ENCODE assay signal across 1 cellular context in the genomic region with DNA sequence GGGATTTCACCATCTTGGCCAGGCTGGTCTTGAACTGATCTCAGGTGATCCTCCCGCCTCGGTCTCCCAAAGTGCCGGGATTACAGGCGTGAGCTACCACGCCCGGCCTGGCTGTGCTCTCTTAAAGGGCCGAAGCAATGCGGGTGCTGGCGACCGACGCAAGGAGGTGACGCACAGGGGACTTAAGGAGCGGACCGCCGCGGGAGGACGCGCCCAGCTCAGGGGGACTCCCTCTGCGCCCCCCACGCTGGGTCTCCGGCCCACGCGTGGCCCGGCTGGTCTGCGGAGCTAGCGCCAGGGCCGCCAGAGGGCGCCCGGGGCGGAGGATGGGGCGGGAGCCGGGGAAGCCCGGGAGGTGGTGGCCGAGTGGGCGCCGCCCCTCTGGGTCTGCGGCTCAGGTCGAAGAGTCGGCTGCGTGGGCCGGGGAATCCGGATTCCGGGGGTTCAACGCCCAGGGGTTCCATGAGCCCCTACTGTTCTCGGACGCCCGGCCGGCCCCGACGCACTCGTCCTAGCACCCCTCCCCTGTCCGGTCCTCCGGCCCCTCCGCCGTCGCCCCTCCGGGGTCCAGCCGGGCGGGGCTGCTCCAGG.
TF ChIP-seq lines count a peak whose summit lies in the region.

No MANE protein-coding gene starts in this region.

TF ChIP-seq in HepG2, 621 proteins besides CTCF, POLR2A, EP300 and RAD21 (continued from another document):
- TF ChIP-seq, protein P1, sequence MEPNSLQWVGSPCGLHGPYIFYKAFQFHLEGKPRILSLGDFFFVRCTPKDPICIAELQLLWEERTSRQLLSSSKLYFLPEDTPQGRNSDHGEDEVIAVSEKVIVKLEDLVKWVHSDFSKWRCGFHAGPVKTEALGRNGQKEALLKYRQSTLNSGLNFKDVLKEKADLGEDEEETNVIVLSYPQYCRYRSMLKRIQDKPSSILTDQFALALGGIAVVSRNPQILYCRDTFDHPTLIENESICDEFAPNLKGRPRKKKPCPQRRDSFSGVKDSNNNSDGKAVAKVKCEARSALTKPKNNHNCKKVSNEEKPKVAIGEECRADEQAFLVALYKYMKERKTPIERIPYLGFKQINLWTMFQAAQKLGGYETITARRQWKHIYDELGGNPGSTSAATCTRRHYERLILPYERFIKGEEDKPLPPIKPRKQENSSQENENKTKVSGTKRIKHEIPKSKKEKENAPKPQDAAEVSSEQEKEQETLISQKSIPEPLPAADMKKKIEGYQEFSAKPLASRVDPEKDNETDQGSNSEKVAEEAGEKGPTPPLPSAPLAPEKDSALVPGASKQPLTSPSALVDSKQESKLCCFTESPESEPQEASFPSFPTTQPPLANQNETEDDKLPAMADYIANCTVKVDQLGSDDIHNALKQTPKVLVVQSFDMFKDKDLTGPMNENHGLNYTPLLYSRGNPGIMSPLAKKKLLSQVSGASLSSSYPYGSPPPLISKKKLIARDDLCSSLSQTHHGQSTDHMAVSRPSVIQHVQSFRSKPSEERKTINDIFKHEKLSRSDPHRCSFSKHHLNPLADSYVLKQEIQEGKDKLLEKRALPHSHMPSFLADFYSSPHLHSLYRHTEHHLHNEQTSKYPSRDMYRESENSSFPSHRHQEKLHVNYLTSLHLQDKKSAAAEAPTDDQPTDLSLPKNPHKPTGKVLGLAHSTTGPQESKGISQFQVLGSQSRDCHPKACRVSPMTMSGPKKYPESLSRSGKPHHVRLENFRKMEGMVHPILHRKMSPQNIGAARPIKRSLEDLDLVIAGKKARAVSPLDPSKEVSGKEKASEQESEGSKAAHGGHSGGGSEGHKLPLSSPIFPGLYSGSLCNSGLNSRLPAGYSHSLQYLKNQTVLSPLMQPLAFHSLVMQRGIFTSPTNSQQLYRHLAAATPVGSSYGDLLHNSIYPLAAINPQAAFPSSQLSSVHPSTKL (CRISPR knock-in tag; IDR thresholded peaks at IDR 0.05): peak; percentile 57; the same call in 1 of the 2 replicates
- peak; percentile 56; the same call in 1 of the 2 replicates for TF ChIP-seq SPEN (CRISPR knock-in tag; IDR thresholded peaks at IDR 0.05; ENCODE audit: low read depth)
- TF ChIP-seq, protein P2, sequence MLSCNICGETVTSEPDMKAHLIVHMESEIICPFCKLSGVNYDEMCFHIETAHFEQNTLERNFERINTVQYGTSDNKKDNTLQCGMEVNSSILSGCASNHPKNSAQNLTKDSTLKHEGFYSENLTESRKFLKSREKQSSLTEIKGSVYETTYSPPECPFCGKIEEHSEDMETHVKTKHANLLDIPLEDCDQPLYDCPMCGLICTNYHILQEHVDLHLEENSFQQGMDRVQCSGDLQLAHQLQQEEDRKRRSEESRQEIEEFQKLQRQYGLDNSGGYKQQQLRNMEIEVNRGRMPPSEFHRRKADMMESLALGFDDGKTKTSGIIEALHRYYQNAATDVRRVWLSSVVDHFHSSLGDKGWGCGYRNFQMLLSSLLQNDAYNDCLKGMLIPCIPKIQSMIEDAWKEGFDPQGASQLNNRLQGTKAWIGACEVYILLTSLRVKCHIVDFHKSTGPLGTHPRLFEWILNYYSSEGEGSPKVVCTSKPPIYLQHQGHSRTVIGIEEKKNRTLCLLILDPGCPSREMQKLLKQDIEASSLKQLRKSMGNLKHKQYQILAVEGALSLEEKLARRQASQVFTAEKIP (CRISPR knock-in tag; IDR thresholded peaks at IDR 0.05; ENCODE audit: borderline replicate concordance): no peak
- TF ChIP-seq, protein P3, sequence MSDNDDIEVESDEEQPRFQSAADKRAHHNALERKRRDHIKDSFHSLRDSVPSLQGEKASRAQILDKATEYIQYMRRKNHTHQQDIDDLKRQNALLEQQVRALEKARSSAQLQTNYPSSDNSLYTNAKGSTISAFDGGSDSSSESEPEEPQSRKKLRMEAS (IDR thresholded peaks at IDR 0.05): peak; percentile 58
- 0 out of 2 replicates have a peak, but pooled peaks have one; percentile 17 for TF ChIP-seq ZMYM4 (CRISPR knock-in tag; IDR thresholded peaks at IDR 0.05)
- no peak for TF ChIP-seq MYNN (CRISPR knock-in tag; IDR thresholded peaks at IDR 0.05; ENCODE audit: low read depth)
- TF ChIP-seq, protein P4, sequence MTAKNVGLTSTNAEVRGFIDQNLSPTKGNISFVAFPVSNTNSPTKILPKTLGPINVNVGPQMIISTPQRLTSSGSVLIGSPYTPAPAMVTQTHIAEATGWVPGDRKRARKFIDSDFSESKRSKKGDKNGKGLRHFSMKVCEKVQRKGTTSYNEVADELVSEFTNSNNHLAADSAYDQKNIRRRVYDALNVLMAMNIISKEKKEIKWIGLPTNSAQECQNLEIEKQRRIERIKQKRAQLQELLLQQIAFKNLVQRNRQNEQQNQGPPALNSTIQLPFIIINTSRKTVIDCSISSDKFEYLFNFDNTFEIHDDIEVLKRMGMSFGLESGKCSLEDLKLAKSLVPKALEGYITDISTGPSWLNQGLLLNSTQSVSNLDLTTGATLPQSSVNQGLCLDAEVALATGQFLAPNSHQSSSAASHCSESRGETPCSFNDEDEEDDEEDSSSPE (CRISPR knock-in tag; IDR thresholded peaks at IDR 0.05): peak; percentile 43; the same call in 1 of the 2 replicates
- TF ChIP-seq SRF (IDR thresholded peaks at IDR 0.05; ENCODE audit: low read depth, low read length): no peak
- TF ChIP-seq ZNF766 (CRISPR knock-in tag; IDR thresholded peaks at IDR 0.05; ENCODE audit: borderline replicate concordance): 0 out of 2 replicates have a peak, but pooled peaks have one; percentile 44
- TF ChIP-seq, protein P5, sequence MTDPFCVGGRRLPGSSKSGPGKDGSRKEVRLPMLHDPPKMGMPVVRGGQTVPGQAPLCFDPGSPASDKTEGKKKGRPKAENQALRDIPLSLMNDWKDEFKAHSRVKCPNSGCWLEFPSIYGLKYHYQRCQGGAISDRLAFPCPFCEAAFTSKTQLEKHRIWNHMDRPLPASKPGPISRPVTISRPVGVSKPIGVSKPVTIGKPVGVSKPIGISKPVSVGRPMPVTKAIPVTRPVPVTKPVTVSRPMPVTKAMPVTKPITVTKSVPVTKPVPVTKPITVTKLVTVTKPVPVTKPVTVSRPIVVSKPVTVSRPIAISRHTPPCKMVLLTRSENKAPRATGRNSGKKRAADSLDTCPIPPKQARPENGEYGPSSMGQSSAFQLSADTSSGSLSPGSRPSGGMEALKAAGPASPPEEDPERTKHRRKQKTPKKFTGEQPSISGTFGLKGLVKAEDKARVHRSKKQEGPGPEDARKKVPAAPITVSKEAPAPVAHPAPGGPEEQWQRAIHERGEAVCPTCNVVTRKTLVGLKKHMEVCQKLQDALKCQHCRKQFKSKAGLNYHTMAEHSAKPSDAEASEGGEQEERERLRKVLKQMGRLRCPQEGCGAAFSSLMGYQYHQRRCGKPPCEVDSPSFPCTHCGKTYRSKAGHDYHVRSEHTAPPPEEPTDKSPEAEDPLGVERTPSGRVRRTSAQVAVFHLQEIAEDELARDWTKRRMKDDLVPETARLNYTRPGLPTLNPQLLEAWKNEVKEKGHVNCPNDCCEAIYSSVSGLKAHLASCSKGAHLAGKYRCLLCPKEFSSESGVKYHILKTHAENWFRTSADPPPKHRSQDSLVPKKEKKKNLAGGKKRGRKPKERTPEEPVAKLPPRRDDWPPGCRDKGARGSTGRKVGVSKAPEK (CRISPR knock-in tag; IDR thresholded peaks at IDR 0.05; ENCODE audit: borderline replicate concordance): peak; percentile 73; the same call in 1 of the 2 replicates
- 0 out of 2 replicates have a peak, but pooled peaks have one; percentile 30 for TF ChIP-seq KLF15 (CRISPR knock-in tag; IDR thresholded peaks at IDR 0.05; ENCODE audit: borderline replicate concordance)
- TF ChIP-seq ZNF816 (CRISPR knock-in tag; IDR thresholded peaks at IDR 0.05; ENCODE audit: borderline replicate concordance): no peak
- no peak for TF ChIP-seq SMAD3 (CRISPR knock-in tag; IDR thresholded peaks at IDR 0.05)
- TF ChIP-seq DMAP1 (CRISPR knock-in tag; IDR thresholded peaks at IDR 0.05): no peak
- no peak for TF ChIP-seq MXD4 (CRISPR knock-in tag; IDR thresholded peaks at IDR 0.05)
- TF ChIP-seq FOXO1 (CRISPR knock-in tag; IDR thresholded peaks at IDR 0.05): 0 out of 2 replicates have a peak, but pooled peaks have one; percentile 17
- peak; percentile 84 for TF ChIP-seq ZBTB7A (CRISPR knock-in tag; IDR thresholded peaks at IDR 0.05)
- no peak for TF ChIP-seq NFATC3 (CRISPR knock-in tag; IDR thresholded peaks at IDR 0.05)
- TF ChIP-seq, protein P6, sequence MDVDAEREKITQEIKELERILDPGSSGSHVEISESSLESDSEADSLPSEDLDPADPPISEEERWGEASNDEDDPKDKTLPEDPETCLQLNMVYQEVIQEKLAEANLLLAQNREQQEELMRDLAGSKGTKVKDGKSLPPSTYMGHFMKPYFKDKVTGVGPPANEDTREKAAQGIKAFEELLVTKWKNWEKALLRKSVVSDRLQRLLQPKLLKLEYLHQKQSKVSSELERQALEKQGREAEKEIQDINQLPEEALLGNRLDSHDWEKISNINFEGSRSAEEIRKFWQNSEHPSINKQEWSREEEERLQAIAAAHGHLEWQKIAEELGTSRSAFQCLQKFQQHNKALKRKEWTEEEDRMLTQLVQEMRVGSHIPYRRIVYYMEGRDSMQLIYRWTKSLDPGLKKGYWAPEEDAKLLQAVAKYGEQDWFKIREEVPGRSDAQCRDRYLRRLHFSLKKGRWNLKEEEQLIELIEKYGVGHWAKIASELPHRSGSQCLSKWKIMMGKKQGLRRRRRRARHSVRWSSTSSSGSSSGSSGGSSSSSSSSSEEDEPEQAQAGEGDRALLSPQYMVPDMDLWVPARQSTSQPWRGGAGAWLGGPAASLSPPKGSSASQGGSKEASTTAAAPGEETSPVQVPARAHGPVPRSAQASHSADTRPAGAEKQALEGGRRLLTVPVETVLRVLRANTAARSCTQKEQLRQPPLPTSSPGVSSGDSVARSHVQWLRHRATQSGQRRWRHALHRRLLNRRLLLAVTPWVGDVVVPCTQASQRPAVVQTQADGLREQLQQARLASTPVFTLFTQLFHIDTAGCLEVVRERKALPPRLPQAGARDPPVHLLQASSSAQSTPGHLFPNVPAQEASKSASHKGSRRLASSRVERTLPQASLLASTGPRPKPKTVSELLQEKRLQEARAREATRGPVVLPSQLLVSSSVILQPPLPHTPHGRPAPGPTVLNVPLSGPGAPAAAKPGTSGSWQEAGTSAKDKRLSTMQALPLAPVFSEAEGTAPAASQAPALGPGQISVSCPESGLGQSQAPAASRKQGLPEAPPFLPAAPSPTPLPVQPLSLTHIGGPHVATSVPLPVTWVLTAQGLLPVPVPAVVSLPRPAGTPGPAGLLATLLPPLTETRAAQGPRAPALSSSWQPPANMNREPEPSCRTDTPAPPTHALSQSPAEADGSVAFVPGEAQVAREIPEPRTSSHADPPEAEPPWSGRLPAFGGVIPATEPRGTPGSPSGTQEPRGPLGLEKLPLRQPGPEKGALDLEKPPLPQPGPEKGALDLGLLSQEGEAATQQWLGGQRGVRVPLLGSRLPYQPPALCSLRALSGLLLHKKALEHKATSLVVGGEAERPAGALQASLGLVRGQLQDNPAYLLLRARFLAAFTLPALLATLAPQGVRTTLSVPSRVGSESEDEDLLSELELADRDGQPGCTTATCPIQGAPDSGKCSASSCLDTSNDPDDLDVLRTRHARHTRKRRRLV (CRISPR knock-in tag; IDR thresholded peaks at IDR 0.05): no peak
- TF ChIP-seq, protein P7, sequence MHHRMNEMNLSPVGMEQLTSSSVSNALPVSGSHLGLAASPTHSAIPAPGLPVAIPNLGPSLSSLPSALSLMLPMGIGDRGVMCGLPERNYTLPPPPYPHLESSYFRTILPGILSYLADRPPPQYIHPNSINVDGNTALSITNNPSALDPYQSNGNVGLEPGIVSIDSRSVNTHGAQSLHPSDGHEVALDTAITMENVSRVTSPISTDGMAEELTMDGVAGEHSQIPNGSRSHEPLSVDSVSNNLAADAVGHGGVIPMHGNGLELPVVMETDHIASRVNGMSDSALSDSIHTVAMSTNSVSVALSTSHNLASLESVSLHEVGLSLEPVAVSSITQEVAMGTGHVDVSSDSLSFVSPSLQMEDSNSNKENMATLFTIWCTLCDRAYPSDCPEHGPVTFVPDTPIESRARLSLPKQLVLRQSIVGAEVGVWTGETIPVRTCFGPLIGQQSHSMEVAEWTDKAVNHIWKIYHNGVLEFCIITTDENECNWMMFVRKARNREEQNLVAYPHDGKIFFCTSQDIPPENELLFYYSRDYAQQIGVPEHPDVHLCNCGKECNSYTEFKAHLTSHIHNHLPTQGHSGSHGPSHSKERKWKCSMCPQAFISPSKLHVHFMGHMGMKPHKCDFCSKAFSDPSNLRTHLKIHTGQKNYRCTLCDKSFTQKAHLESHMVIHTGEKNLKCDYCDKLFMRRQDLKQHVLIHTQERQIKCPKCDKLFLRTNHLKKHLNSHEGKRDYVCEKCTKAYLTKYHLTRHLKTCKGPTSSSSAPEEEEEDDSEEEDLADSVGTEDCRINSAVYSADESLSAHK (CRISPR knock-in tag; IDR thresholded peaks at IDR 0.05; ENCODE audit: borderline replicate concordance): no peak
- TF ChIP-seq, protein P8, sequence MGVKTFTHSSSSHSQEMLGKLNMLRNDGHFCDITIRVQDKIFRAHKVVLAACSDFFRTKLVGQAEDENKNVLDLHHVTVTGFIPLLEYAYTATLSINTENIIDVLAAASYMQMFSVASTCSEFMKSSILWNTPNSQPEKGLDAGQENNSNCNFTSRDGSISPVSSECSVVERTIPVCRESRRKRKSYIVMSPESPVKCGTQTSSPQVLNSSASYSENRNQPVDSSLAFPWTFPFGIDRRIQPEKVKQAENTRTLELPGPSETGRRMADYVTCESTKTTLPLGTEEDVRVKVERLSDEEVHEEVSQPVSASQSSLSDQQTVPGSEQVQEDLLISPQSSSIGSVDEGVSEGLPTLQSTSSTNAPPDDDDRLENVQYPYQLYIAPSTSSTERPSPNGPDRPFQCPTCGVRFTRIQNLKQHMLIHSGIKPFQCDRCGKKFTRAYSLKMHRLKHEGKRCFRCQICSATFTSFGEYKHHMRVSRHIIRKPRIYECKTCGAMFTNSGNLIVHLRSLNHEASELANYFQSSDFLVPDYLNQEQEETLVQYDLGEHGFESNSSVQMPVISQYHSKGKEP (CRISPR knock-in tag; IDR thresholded peaks at IDR 0.05): no peak
- TF ChIP-seq, protein P9, sequence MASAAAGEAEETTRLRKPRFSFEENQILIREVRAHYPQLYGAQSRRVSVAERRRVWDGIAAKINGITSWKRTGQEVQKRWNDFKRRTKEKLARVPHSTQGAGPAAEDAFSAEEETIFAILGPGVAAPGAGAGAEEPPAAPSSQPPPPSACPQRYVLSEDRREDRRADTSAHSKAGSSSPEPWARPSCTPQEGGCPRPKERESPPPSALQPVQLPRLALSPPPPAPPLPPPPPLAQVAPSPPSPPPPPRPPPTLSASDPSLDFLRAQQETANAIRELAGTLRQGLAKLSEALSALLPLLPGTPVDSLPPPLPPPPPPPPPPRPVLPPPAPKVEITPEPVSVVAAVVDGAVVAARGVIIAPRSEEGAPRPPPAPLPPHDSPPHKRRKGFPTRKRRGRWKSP (CRISPR knock-in tag; IDR thresholded peaks at IDR 0.05): peak; percentile 43; the same call in 1 of the 2 replicates
- no peak for TF ChIP-seq HOXA9 (CRISPR knock-in tag; IDR thresholded peaks at IDR 0.05; ENCODE audit: borderline replicate concordance)
- 0 out of 2 replicates have a peak, but pooled peaks have one; percentile 10 for TF ChIP-seq GFI1 (CRISPR knock-in tag; IDR thresholded peaks at IDR 0.05; ENCODE audit: borderline replicate concordance)
- no peak for TF ChIP-seq FOXM1 (CRISPR knock-in tag; IDR thresholded peaks at IDR 0.05)
- no peak for TF ChIP-seq ZNF652 (CRISPR knock-in tag; IDR thresholded peaks at IDR 0.05; ENCODE audit: borderline replicate concordance, low read depth)
- TF ChIP-seq NAIF1 (CRISPR knock-in tag; IDR thresholded peaks at IDR 0.05; ENCODE audit: borderline replicate concordance): no peak
